In genomic region chr17:79621151-79621940, GRCh38 we compare ENCODE assay signal across 19 cellular contexts. TPM values are rescaled to one million over a fixed set of nuclear protein-coding genes. Genes with fewer than 3 reads are reported as not detected.
DNase-seq lines count a peak whose midpoint lies in the region; ATAC-seq and TF ChIP-seq lines count a peak whose summit lies in the region.
"Had no signal": no experiment of that assay in that cellular context is flagged by ENCODE, and none has a peak within 500 bp of the region (broad histone marks: within the 10 kb centered on the region; RNA-seq: fewer than 3 reads in every experiment).

No MANE protein-coding gene starts in this region.

- TF ChIP-seq POLR2A in adrenal gland (IDR thresholded peaks at IDR 0.05) = no peak

- H2AFZ ChIP-seq in OCI-LY7 (ENCODE audit: low read length) = no peak overlapping the region

- H3K79me2 ChIP-seq in OCI-LY7 (ENCODE audit: insufficient read depth, low read depth, low read length) = no peaks in the 10 kb centered on the region

- no peak overlapping the region for H3K4me2 ChIP-seq in OCI-LY7 (ENCODE audit: low read length)

- no peak for TF ChIP-seq CTCF in adrenal gland (IDR thresholded peaks at IDR 0.05)
- TF ChIP-seq CTCF in upper lobe of right lung (IDR thresholded peaks at IDR 0.05) = no peak
- no peak for TF ChIP-seq CTCF in OCI-LY7 (conservative IDR thresholded peaks at IDR 0.05; ENCODE audit: low read length)

- H3K9me3 ChIP-seq in adrenal gland (replicated peaks in 1 of 3) (no peaks in the 10 kb centered on the region), upper lobe of right lung (no peaks in the 10 kb centered on the region), OCI-LY7 (ENCODE audit: low read length) (peaks cover 6% of the 10 kb centered on the region; the same call in 1 of the 2 replicates)
- H3K9me3 ChIP-seq: stomach had no signal

- H3K36me3 ChIP-seq in adrenal gland (replicated peaks in 1 of 2) (no peaks in the 10 kb centered on the region), upper lobe of right lung (no peaks in the 10 kb centered on the region), OCI-LY7 (ENCODE audit: insufficient read depth, low read length) (no peaks in the 10 kb centered on the region)
- H3K36me3 ChIP-seq: stomach had no signal

- no peaks in the 10 kb centered on the region for H4K20me1 ChIP-seq in OCI-LY7 (ENCODE audit: insufficient read depth, low read length)

- CTCF ChIA-PET in OCI-LY7 (lab: Charles Lee; ENCODE audit: unreplicated experiment) = no interaction called here

- H3K27me3 ChIP-seq in adrenal gland (peaks cover 10% of the 10 kb centered on the region), upper lobe of right lung (peaks cover 26% of the 10 kb centered on the region)

- no peak overlapping the region for H3K4me3 Mint-ChIP-seq in activated naive CD8-positive, alpha-beta T cell treated with anti-CD3 and anti-CD28 coated beads, Interleukin-2, amount 10 ng/mL, durations not matched to agents 7 days and 5 days
- H3K4me3 Mint-ChIP-seq in activated naive CD8-positive, alpha-beta T cell treated with anti-CD3 and anti-CD28 coated beads, Interleukin-2, amount 50 U/mL, for 24 hours = no peak overlapping the region
- H3K4me3 Mint-ChIP-seq: nephron had no signal

- H3K4me1 ChIP-seq in adrenal gland (replicated peaks in 1 of 2) (no peaks in the 10 kb centered on the region), upper lobe of right lung (no peaks in the 10 kb centered on the region), OCI-LY7 (ENCODE audit: insufficient read depth, low read length, poor library complexity, severe bottlenecking) (no peaks in the 10 kb centered on the region)
- H3K4me1 ChIP-seq: stomach had no signal

- H3K9me3 Mint-ChIP-seq in activated naive CD8-positive, alpha-beta T cell treated with anti-CD3 and anti-CD28 coated beads, Interleukin-2, amount 10 ng/mL, durations not matched to agents 7 days and 5 days = peaks cover 3% of the 10 kb centered on the region
- no peaks in the 10 kb centered on the region for H3K9me3 Mint-ChIP-seq in activated naive CD8-positive, alpha-beta T cell treated with anti-CD3 and anti-CD28 coated beads, Interleukin-2, amount 50 U/mL, for 24 hours
- H3K9me3 Mint-ChIP-seq: nephron had no signal

- H3K4me3 ChIP-seq in adrenal gland = no peak overlapping the region
- H3K4me3 ChIP-seq in upper lobe of right lung = no peak overlapping the region
- H3K4me3 ChIP-seq in OCI-LY7 (ENCODE audit: low read depth, low read length, poor library complexity, severe bottlenecking) = no peak overlapping the region
- H3K4me3 ChIP-seq: lung, stomach had no signal

- intact Hi-C loops in adrenal gland (cut with DNase I) (no loop called here), upper lobe of right lung (cut with DNase I) (no loop called here), OCI-LY7 (cut with micrococcal nuclease; ENCODE audit: unreplicated experiment) (no loop called here)

- H3K4me1 Mint-ChIP-seq in activated naive CD8-positive, alpha-beta T cell treated with anti-CD3 and anti-CD28 coated beads, Interleukin-2, amount 10 ng/mL, durations not matched to agents 7 days and 5 days = no peaks in the 10 kb centered on the region
- H3K4me1 Mint-ChIP-seq in activated naive CD8-positive, alpha-beta T cell treated with anti-CD3 and anti-CD28 coated beads, Interleukin-2, amount 50 U/mL, for 24 hours = no peaks in the 10 kb centered on the region

- BruUV-seq in OCI-LY7 (replicated peaks; lab: Mats Ljungman, UMichigan) = no TSS peak

- no peak overlapping the region for H3K27ac Mint-ChIP-seq in activated naive CD8-positive, alpha-beta T cell treated with anti-CD3 and anti-CD28 coated beads, Interleukin-2, amount 10 ng/mL, durations not matched to agents 7 days and 5 days
- no peak overlapping the region for H3K27ac Mint-ChIP-seq in activated naive CD8-positive, alpha-beta T cell treated with anti-CD3 and anti-CD28 coated beads, Interleukin-2, amount 50 U/mL, for 24 hours

- H3K36me3 Mint-ChIP-seq in activated naive CD8-positive, alpha-beta T cell treated with anti-CD3 and anti-CD28 coated beads, Interleukin-2, amount 10 ng/mL, durations not matched to agents 7 days and 5 days = no peaks in the 10 kb centered on the region
- no peaks in the 10 kb centered on the region for H3K36me3 Mint-ChIP-seq in activated naive CD8-positive, alpha-beta T cell treated with anti-CD3 and anti-CD28 coated beads, Interleukin-2, amount 50 U/mL, for 24 hours (ENCODE audit: low read depth)

- H3K27me3 Mint-ChIP-seq in activated naive CD8-positive, alpha-beta T cell treated with anti-CD3 and anti-CD28 coated beads, Interleukin-2, amount 10 ng/mL, durations not matched to agents 7 days and 5 days = peaks cover 10% of the 10 kb centered on the region
- H3K27me3 Mint-ChIP-seq in activated naive CD8-positive, alpha-beta T cell treated with anti-CD3 and anti-CD28 coated beads, Interleukin-2, amount 50 U/mL, for 24 hours = peaks cover 16% of the 10 kb centered on the region

- no peak overlapping the region for H3K27ac ChIP-seq in adrenal gland
- H3K27ac ChIP-seq in upper lobe of right lung = no peak overlapping the region
- no peak overlapping the region for H3K27ac ChIP-seq in OCI-LY7 (ENCODE audit: low read depth, low read length, poor library complexity, severe bottlenecking)
- H3K27ac ChIP-seq: stomach had no signal

- no peaks in the 10 kb centered on the region for H3K9me2 ChIP-seq in OCI-LY7 (ENCODE audit: insufficient read depth, low read length)

- peak; percentile 10 for DNase-seq in activated naive CD8-positive, alpha-beta T cell treated with anti-CD3 and anti-CD28 coated beads, Interleukin-2, amount 10 ng/mL, durations not matched to agents 7 days and 5 days
- no peak for DNase-seq in activated naive CD8-positive, alpha-beta T cell treated with anti-CD3 and anti-CD28 coated beads, Interleukin-2, amount 50 U/mL, for 24 hours
- DNase-seq in adrenal gland (peak in 5 of 7 donors; percentile 1 to 25 (median 3)), mesenteric fat pad (ENCODE audit: low spot score) (peak; percentile 57), upper lobe of right lung (peak; percentile 30), NK-92 (lab: John Stamatoyannopoulos, UW; ENCODE audit: unreplicated experiment) (no peak), OCI-LY7 (ENCODE audit: low spot score) (no peak)
- DNase-seq: activated CD4-positive, alpha-beta T cell treated with anti-CD3 and anti-CD28 coated beads for 48 hours; foreskin melanocyte; NCI-H1436 treated with DMSO at 0.1 percent for 48 hours; stomach; T1000 had no signal

- WGBS in adrenal gland, 4 donors = 73 to 77% (median 75%) methylated on average over 27 of the region's 27 CpGs

- no peak for ATAC-seq in activated naive CD8-positive, alpha-beta T cell treated with anti-CD3 and anti-CD28 coated beads, Interleukin-2, amount 10 ng/mL, durations not matched to agents 7 days and 5 days (ENCODE audit: low read depth)
- no peak for ATAC-seq in activated naive CD8-positive, alpha-beta T cell treated with anti-CD3 and anti-CD28 coated beads, Interleukin-2, amount 50 U/mL, for 24 hours
- ATAC-seq in upper lobe of right lung (no peak), GM18517 (IDR thresholded peaks at IDR 0.05; ENCODE audit: unreplicated experiment) (no peak)

- POLR2A ChIA-PET in activated naive CD8-positive, alpha-beta T cell treated with anti-CD3 and anti-CD28 coated beads, Interleukin-2, amount 10 ng/mL, durations not matched to agents 7 days and 5 days (lab: Charles Lee) = no interaction called here
- POLR2A ChIA-PET in OCI-LY7 (lab: Charles Lee) = interaction anchor here (0.7 kb wide), 1 partner anchor 361 kb away, joined by 3 read pairs; no protein-coding TSS in a partner anchor

RNA-seq across cellular contexts. Expression of gene RBFOX3, which starts 10.5 kb away (rescaled TPM):
- not detected for total RNA-seq in activated naive CD8-positive, alpha-beta T cell treated with anti-CD3 and anti-CD28 coated beads, Interleukin-2, amount 10 ng/mL, durations not matched to agents 7 days and 5 days
- total RNA-seq in adrenal gland (under 1 TPM in 1 of 8 donors, not detected in 7; 0.16 TPM), mesenteric fat pad (0.45 TPM), upper lobe of right lung (not detected), OCI-LY7 (2022) (not detected in 2 replicates)
- 1 to 10 TPM in 1 of 3 donors, under 1 TPM in 2; 0.29 to 1.3 (median 0.30) TPM for polyA plus RNA-seq in adrenal gland
- total RNA-seq in OCI-LY7 (2014; rRNA removed; shearing (Covaris generic)) = not detected in 2 replicates
- total RNA-seq: G401, HT-29, LHCN-M2, SK-MEL-5 had no signal

Comparison
In these comparisons a context has a peak if more than half of its experiments do, and no peak if none do; other contexts are left out.
1. DNase-seq: peak in activated naive CD8-positive, alpha-beta T cell treated with anti-CD3 and anti-CD28 coated beads, Interleukin-2, amount 10 ng/mL, durations not matched to agents 7 days and 5 days (single experiment), adrenal gland (5 of 7), mesenteric fat pad (single experiment) and upper lobe of right lung (single experiment); none in activated naive CD8-positive, alpha-beta T cell treated with anti-CD3 and anti-CD28 coated beads, Interleukin-2, amount 50 U/mL, for 24 hours (single experiment), NK-92 (single experiment) and OCI-LY7 (single experiment).